1 cellular context compared by ENCODE assay signal in genomic region chr16:2983706-2984136, GRCh38.
TF ChIP-seq lines count a peak whose summit lies in the region.

No MANE protein-coding gene starts in this region.

TF ChIP-seq in endothelial cell of umbilical vein, 7 proteins besides CTCF, POLR2A, EP300 and RAD21:
- TF ChIP-seq JUN (IDR thresholded peaks at IDR 0.05; ENCODE audit: borderline replicate concordance, insufficient read depth, insufficient read length, low read depth) (no peak), POLR2AphosphoS5 (IDR thresholded peaks at IDR 0.05; ENCODE audit: insufficient read depth, low read depth, low read length) (peak; percentile 74)
TF ChIP-seq in endothelial cell of umbilical vein: peak in this region for 1.
